30 cellular contexts compared by ENCODE assay signal in genomic region chr2:33893801-33894200, GRCh38.
"Had no signal": no experiment of that assay in that cellular context is flagged by ENCODE, and none has a peak within 500 bp of the region (broad histone marks: within the 10 kb centered on the region; RNA-seq: fewer than 3 reads in every experiment).

No MANE protein-coding gene starts in this region.

- H3K9me3 ChIP-seq: breast epithelium, gastrocnemius medialis had no signal

- H3K27me3 ChIP-seq: ascending aorta, breast epithelium, cardiac muscle cell, dorsolateral prefrontal cortex, foreskin keratinocyte, gastrocnemius medialis had no signal

- H3K4me1 ChIP-seq: ascending aorta, breast epithelium, foreskin keratinocyte, gastrocnemius medialis had no signal

- DNase-seq: activated B cell treated with CpG ODN at 0.5 μM for 24 hours; activated CD4-positive, alpha-beta T cell treated with anti-CD3 and anti-CD28 coated beads for 48 hours; activated CD4-positive, alpha-beta T cell treated with anti-CD3 and anti-CD28 coated beads, Interleukin-2, amount 50 U/mL, for 1 hour; activated CD4-positive, alpha-beta T cell treated with anti-CD3 and anti-CD28 coated beads, Interleukin-2, amount 50 U/mL, for 48 hours; activated CD8-positive, alpha-beta memory T cell treated with anti-CD3 and anti-CD28 coated beads, Interleukin-2, amount 10 ng/mL, durations not matched to agents 7 days and 5 days; activated CD8-positive, alpha-beta memory T cell treated with anti-CD3 and anti-CD28 coated beads, Interleukin-2, amount 50 U/mL, for 4 hours; activated CD8-positive, alpha-beta T cell treated with anti-CD3 and anti-CD28 coated beads for 36 hours; activated gamma-delta T cell; activated naive CD4-positive, alpha-beta T cell; activated naive CD4-positive, alpha-beta T cell treated with anti-CD3 and anti-CD28 coated beads, Interleukin-2, amount 10 ng/mL, durations not matched to agents 7 days and 5 days; activated naive CD8-positive, alpha-beta T cell treated with anti-CD3 and anti-CD28 coated beads, Interleukin-2, amount 10 ng/mL, durations not matched to agents 7 days and 5 days; activated T-cell treated with anti-CD3 and anti-CD28 coated beads, Interleukin-2, amount 50 U/mL, for 1 hour; activated T-cell treated with anti-CD3 and anti-CD28 coated beads, Interleukin-2, amount 50 U/mL, for 72 hours; dorsolateral prefrontal cortex; effector memory CD4-positive, alpha-beta T cell; endodermal cell; foreskin keratinocyte; gastrocnemius medialis; glutamatergic neuron; T-helper 1 cell; T-helper 17 cell; T1000; WERI-Rb-1 had no signal

- H3K27ac ChIP-seq: ascending aorta, breast epithelium, cardiac muscle cell, coronary artery, dorsolateral prefrontal cortex, foreskin keratinocyte, gastrocnemius medialis, WERI-Rb-1 had no signal

- H3K4me3 ChIP-seq: ascending aorta, breast epithelium, cardiac muscle cell, coronary artery, dorsolateral prefrontal cortex, gastrocnemius medialis had no signal

- ATAC-seq: activated CD4-positive, CD25-positive, alpha-beta regulatory T cell treated with anti-CD3 and anti-CD28 coated beads, Interleukin-2, amount 50 U/mL, for 24 hours; activated CD8-positive, alpha-beta memory T cell treated with anti-CD3 and anti-CD28 coated beads, Interleukin-2, amount 10 ng/mL, durations not matched to agents 7 days and 5 days; activated CD8-positive, alpha-beta T cell treated with anti-CD3 and anti-CD28 coated beads for 36 hours; activated naive CD4-positive, alpha-beta T cell treated with anti-CD3 and anti-CD28 coated beads, Interleukin-2, amount 50 U/mL, for 72 hours; activated T-cell treated with anti-CD3 and anti-CD28 coated beads, Interleukin-2, amount 50 U/mL, for 72 hours; esophagus mucosa; foreskin keratinocyte; gastrocnemius medialis; T-helper 17 cell had no signal
